Comparison of ENCODE assay signal across 8 cellular contexts in genomic region chr6:147651249-147652063, GRCh38.
DNase-seq lines count a peak whose midpoint lies in the region; ATAC-seq and TF ChIP-seq lines count a peak whose summit lies in the region.
"Had no signal": no experiment of that assay in that cellular context is flagged by ENCODE, and none has a peak within 500 bp of the region (broad histone marks: within the 10 kb centered on the region; RNA-seq: fewer than 3 reads in every experiment).

No MANE protein-coding gene starts in this region.

- no peak for TF ChIP-seq CTCF in IMR-90 (conservative IDR thresholded peaks at IDR 0.05; ENCODE audit: low read depth, low read length)
- TF ChIP-seq CTCF in adrenal gland (IDR thresholded peaks at IDR 0.05) = peak in 2 of 6 experiments; percentile 8 to 14
- TF ChIP-seq CTCF in left ventricle myocardium inferior (IDR thresholded peaks at IDR 0.05; ENCODE audit: borderline replicate concordance) = peak; percentile 62
- TF ChIP-seq CTCF in mesothelial cell of epicardium (IDR thresholded peaks at IDR 0.05; ENCODE audit: unreplicated experiment) = no peak

- in situ Hi-C loops in IMR-90 (cut with MboI; ENCODE audit: low sequenced_read_pairs) = no loop called here

- no peak overlapping the region for H2AK9ac ChIP-seq in IMR-90 (replicated peaks; ENCODE audit: low read depth, low read length, poor library complexity)

- no peaks in the 10 kb centered on the region for H3K36me3 ChIP-seq in IMR-90 (ENCODE audit: control insufficient read depth, insufficient read depth, low read length)
- no peaks in the 10 kb centered on the region for H3K36me3 ChIP-seq in adrenal gland (replicated peaks in 1 of 2)
- H3K36me3 ChIP-seq in left ventricle myocardium inferior = no peaks in the 10 kb centered on the region
- H3K36me3 ChIP-seq in skeletal muscle satellite cell (ENCODE audit: insufficient read depth, low read length) = no peaks in the 10 kb centered on the region

- no peaks in the 10 kb centered on the region for H3K36me3 Mint-ChIP-seq in mesothelial cell of epicardium

- H4K5ac ChIP-seq in IMR-90 (ENCODE audit: low read depth, low read length) = peak overlapping the region; percentile 1; the same call in 1 of the 2 replicates

- peak overlapping the region; percentile 48; the same call in 1 of the 2 replicates for H3K23ac ChIP-seq in IMR-90 (ENCODE audit: low read depth, low read length)

- peak overlapping the region; percentile 73 for H2BK120ac ChIP-seq in IMR-90 (ENCODE audit: low read depth, low read length)

- H4K8ac ChIP-seq in IMR-90 (ENCODE audit: low read depth in 2 of 2, low read length in 2 of 2) = peak overlapping the region; percentile 13 to 18; a peak in 1 of 4 replicates

- peak overlapping the region; percentile 4; the same call in 1 of the 2 replicates for H3K18ac ChIP-seq in IMR-90 (ENCODE audit: low read depth, low read length)

- peak overlapping the region; percentile 49 for H2AK5ac ChIP-seq in IMR-90 (ENCODE audit: low read depth, low read length)

- TF ChIP-seq RAD21 in IMR-90 (IDR thresholded peaks at IDR 0.05; ENCODE audit: low read length) = no peak

- H3K4me1 ChIP-seq in IMR-90 (ENCODE audit: control insufficient read depth, insufficient read depth, low read length) (peaks cover 17% of the 10 kb centered on the region), adrenal gland (replicated peaks in 1 of 2) (no peaks in the 10 kb centered on the region), left ventricle myocardium inferior (peaks cover 10% of the 10 kb centered on the region), skeletal muscle satellite cell (ENCODE audit: control insufficient read depth, insufficient read depth, low read length) (peaks cover 11% of the 10 kb centered on the region)

- H3K27ac ChIP-seq in IMR-90 (ENCODE audit: insufficient read depth, low read length) = peak overlapping the region; percentile 21; the same call in 1 of the 2 replicates
- H3K27ac ChIP-seq in adrenal gland = peak overlapping the region in 2 of 5 donors; percentile 33 to 49
- H3K27ac ChIP-seq in left ventricle myocardium inferior (replicated peaks) = no peak overlapping the region
- H3K27ac ChIP-seq: KMS-11 had no signal

- H2BK5ac ChIP-seq in IMR-90 (ENCODE audit: low read depth, low read length, poor library complexity, severe bottlenecking) = no peak overlapping the region

- no CpG with 5 or more reads among the region's 6 CpGs for WGBS in IMR-90 (ENCODE audit: extremely low coverage in 2 of 2, insufficient read length in 1 of 2), 2 experiments
- 63 to 65% (median 64%) methylated on average over 6 of the region's 6 CpGs for WGBS in adrenal gland, 4 donors

- peak overlapping the region; percentile 13 for H2AFZ ChIP-seq in IMR-90 (replicated peaks; ENCODE audit: low read length, poor library complexity)

- H3K27me3 Mint-ChIP-seq in mesothelial cell of epicardium (ENCODE audit: low read depth) = peaks cover 4% of the 10 kb centered on the region

- H3K56ac ChIP-seq in IMR-90 (ENCODE audit: extremely low read depth, insufficient read depth, low read length) = no peak overlapping the region; the same call in 1 of the 2 replicates

- no peak overlapping the region for H3K4me3 ChIP-seq in IMR-90 (ENCODE audit: insufficient read depth, low read depth, low read length)
- no peak overlapping the region for H3K4me3 ChIP-seq in adrenal gland
- no peak overlapping the region for H3K4me3 ChIP-seq in left ventricle myocardium inferior
- H3K4me3 ChIP-seq in skeletal muscle satellite cell (ENCODE audit: low read length) = no peak overlapping the region

- H4K20me1 ChIP-seq in IMR-90 (ENCODE audit: insufficient read depth, low read length) = no peaks in the 10 kb centered on the region

- no peak for TF ChIP-seq POLR2A in IMR-90 (IDR thresholded peaks at IDR 0.05; ENCODE audit: low read depth, low read length)
- TF ChIP-seq POLR2A in adrenal gland (IDR thresholded peaks at IDR 0.05) = no peak

- H3K27me3 ChIP-seq in IMR-90 (ENCODE audit: control insufficient read depth, insufficient read depth, low read length) (no peaks in the 10 kb centered on the region), adrenal gland (no peaks in the 10 kb centered on the region), left ventricle myocardium inferior (ENCODE audit: low read depth) (no peaks in the 10 kb centered on the region), skeletal muscle satellite cell (ENCODE audit: control insufficient read depth, insufficient read depth, low read length) (no peaks in the 10 kb centered on the region)

- no peaks in the 10 kb centered on the region for H3K79me1 ChIP-seq in IMR-90 (ENCODE audit: low read depth in 1 of 2, low read length in 2 of 2)

- peaks cover 11% of the 10 kb centered on the region for H3K4me1 Mint-ChIP-seq in mesothelial cell of epicardium

- peak overlapping the region; percentile 66 for H4K91ac ChIP-seq in IMR-90 (ENCODE audit: insufficient read depth, low read depth, low read length)

- no TSS peak for BruUV-seq in IMR-90 (replicated peaks; lab: Mats Ljungman, UMichigan)

- no peak overlapping the region for H3K27ac Mint-ChIP-seq in mesothelial cell of epicardium

- CTCF ChIA-PET in IMR-90 (lab: Yijun Ruan, JAX) = interaction anchor here (0.7 to 1.5 kb wide), 5 partner anchors 9 to 143 kb away, joined by 3 to 5 read pairs (median 4); partner anchors contain the start of gene SAMD5

- H3K14ac ChIP-seq in IMR-90 (replicated peaks; ENCODE audit: low read depth, low read length) = peak overlapping the region; percentile 50; the same call in 1 of the 2 replicates

- H3K9me3 Mint-ChIP-seq in mesothelial cell of epicardium = peaks cover 8% of the 10 kb centered on the region

- no peak overlapping the region for H3K9ac ChIP-seq in IMR-90 (ENCODE audit: low read depth, low read length)
- H3K9ac ChIP-seq in skeletal muscle satellite cell (ENCODE audit: low read depth, low read length) = no peak overlapping the region
- H3K9ac ChIP-seq: KMS-11 had no signal

- intact Hi-C loops in IMR-90 (cut with micrococcal nuclease) = loop anchor here (5.0 kb wide), 1 partner anchor 1314 kb away; no protein-coding TSS in a partner anchor
- intact Hi-C loops in adrenal gland (cut with DNase I) = no loop called here
- intact Hi-C loops in left ventricle myocardium inferior (cut with micrococcal nuclease) = loop anchor here (10.0 kb wide), 1 partner anchor 147 kb away; the partner anchor contains the start of gene SAMD5

- no peak overlapping the region for H3K4me3 Mint-ChIP-seq in mesothelial cell of epicardium

- 0 out of 2 replicates have a peak, but pooled peaks cover 3% of the 10 kb centered on the region for H3K9me1 ChIP-seq in IMR-90 (ENCODE audit: insufficient read depth, low read length)

- no peaks in the 10 kb centered on the region for H3K9me3 ChIP-seq in IMR-90 (ENCODE audit: control insufficient read depth, insufficient read depth, low read length)
- H3K9me3 ChIP-seq in adrenal gland (replicated peaks in 1 of 3) = no peaks in the 10 kb centered on the region
- no peaks in the 10 kb centered on the region for H3K9me3 ChIP-seq in left ventricle myocardium inferior (replicated peaks)
- no peaks in the 10 kb centered on the region for H3K9me3 ChIP-seq in skeletal muscle satellite cell (replicated peaks; ENCODE audit: low read length)

- peak overlapping the region; percentile 46 for H3K4ac ChIP-seq in IMR-90 (ENCODE audit: low read depth, low read length)

- POLR2A ChIA-PET in IMR-90 (lab: Charles Lee; ENCODE audit: unreplicated experiment) = no interaction called here

- H3K4me2 ChIP-seq in IMR-90 (ENCODE audit: low read depth, low read length) (no peak overlapping the region), skeletal muscle satellite cell (ENCODE audit: low read length) (peak overlapping the region; percentile 12)
- H3K4me2 ChIP-seq: KMS-11 had no signal

- ATAC-seq in IMR-90 (ENCODE audit: low read depth) = peak; percentile 38

- H2BK15ac ChIP-seq in IMR-90 (ENCODE audit: low read depth, low read length) = peak overlapping the region; percentile 61; the same call in 2 of the 3 replicates

- H2BK20ac ChIP-seq in IMR-90 (ENCODE audit: low read depth, low read length) = peak overlapping the region; percentile 57; the same call in 1 of the 2 replicates

- dilution Hi-C loops in IMR-90 (cut with HindIII; ENCODE audit: low sequenced_read_pairs, unreplicated experiment) = no loop called here

- DNase-seq in IMR-90 = peak; percentile 51
- DNase-seq in adrenal gland = peak in 6 of 7 donors; percentile 11 to 67 (median 20)
- DNase-seq in left ventricle myocardium inferior = peak; percentile 22
- DNase-seq in middle frontal gyrus (ENCODE audit: extremely low spot score, low spot score) = no peak
- no peak for DNase-seq in mesothelial cell of epicardium (ENCODE audit: low spot score in 2 of 2, unreplicated experiment in 2 of 2)
- DNase-seq in NCI-H1092 (lab: John Stamatoyannopoulos, UW) = no peak

TF ChIP-seq in IMR-90, 13 proteins besides CTCF, POLR2A, EP300 and RAD21 (continues in another document):
- no peak for TF ChIP-seq MAFK (IDR thresholded peaks at IDR 0.05; ENCODE audit: low read depth, low read length)
- no peak for TF ChIP-seq RCOR1 (IDR thresholded peaks at IDR 0.05; ENCODE audit: insufficient replicate concordance, low read length)
- no peak for TF ChIP-seq CHD1 (IDR thresholded peaks at IDR 0.05; ENCODE audit: low read depth, low read length)
- TF ChIP-seq CEBPB (IDR thresholded peaks at IDR 0.05; ENCODE audit: low read depth, low read length) = no peak
- no peak for TF ChIP-seq MXI1 (IDR thresholded peaks at IDR 0.05; ENCODE audit: borderline replicate concordance, low read depth, low read length)
- no peak for TF ChIP-seq BHLHE40 (IDR thresholded peaks at IDR 0.05; ENCODE audit: low read depth, low read length)
- TF ChIP-seq MAZ (IDR thresholded peaks at IDR 0.05; ENCODE audit: borderline replicate concordance, low read depth, low read length) = no peak
- TF ChIP-seq FOS (IDR thresholded peaks at IDR 0.05; ENCODE audit: low read depth, low read length) = no peak
- TF ChIP-seq ELK1 (IDR thresholded peaks at IDR 0.05; ENCODE audit: borderline replicate concordance, low read depth, low read length) = no peak

Comparison
In these comparisons a context has a peak if more than half of its experiments do, and no peak if none do; other contexts are left out.
1. DNase-seq: peak in IMR-90 (single experiment), adrenal gland (6 of 7) and left ventricle myocardium inferior (single experiment); none in middle frontal gyrus (single experiment), mesothelial cell of epicardium (0 of 2) and NCI-H1092 (single experiment).
2. intact Hi-C loops: an anchor here in IMR-90 (5.0 kb wide) and left ventricle myocardium inferior (10.0 kb wide); none called in adrenal gland.